ENCODE assay signal across 9 cellular contexts in the genomic region with DNA sequence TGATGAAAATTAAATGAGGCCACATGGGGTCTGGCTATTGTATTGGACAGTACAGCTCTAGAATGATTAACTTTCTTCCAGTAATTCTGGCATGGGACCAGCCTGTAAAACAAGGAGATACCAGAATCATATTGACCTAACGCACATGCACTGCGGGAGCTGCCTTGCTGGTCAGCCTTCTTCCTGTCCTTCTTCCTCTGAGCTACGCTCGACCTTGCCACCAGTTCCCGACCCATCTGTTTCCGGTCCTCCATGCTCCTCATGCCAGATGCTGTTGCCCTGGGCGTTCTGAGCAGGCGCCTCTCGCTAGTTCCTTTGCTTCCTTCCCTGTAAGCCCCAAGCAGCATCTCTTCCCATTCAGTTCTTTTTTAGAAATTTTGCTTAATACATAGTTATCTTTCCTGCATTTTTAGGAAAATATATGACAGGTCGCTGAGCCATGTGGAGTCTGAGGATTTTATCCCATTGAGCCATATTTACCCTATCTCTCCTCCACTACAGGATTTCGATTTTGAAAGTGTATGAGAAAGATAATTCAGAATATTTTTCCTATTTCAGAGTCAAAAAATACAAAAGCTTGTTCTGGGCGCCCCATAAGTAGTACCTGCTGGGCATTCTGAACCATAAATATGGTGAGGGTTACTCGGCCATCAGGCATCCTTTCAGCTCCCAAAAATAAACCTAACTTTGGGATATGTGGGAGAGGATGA. TPM values are rescaled to one million over a fixed set of nuclear protein-coding genes. Genes with fewer than 3 reads are reported as not detected.
A peak's percentile ranks its signal among the peaks of the same experiment; 100 is the strongest.
DNase-seq lines count a peak whose midpoint lies in the region; ATAC-seq, FAIRE-seq and TF ChIP-seq lines count a peak whose summit lies in the region.
"Had no signal": no experiment of that assay in that cellular context is flagged by ENCODE, and none has a peak within 500 bp of the region (broad histone marks: within the 10 kb centered on the region; RNA-seq: fewer than 3 reads in every experiment).

No MANE protein-coding gene starts in this region.

- no peak overlapping the region for H4K8ac ChIP-seq in H9 (replicated peaks; ENCODE audit: insufficient read length, low read depth, low read length)

- H3K4me1 ChIP-seq in keratinocyte (ENCODE audit: control insufficient read depth, extremely low read depth, insufficient read depth, low read length) (peaks cover 19% of the 10 kb centered on the region), subcutaneous abdominal adipose tissue (ENCODE audit: control insufficient read depth in 5 of 5, insufficient read depth in 5 of 5, low read length in 5 of 5) (peaks cover 0 to 37% (median 29%) of the 10 kb centered on the region in 5 donors), H9 (ENCODE audit: insufficient read depth, low read length) (0 out of 2 replicates have a peak, but pooled peaks cover 9% of the 10 kb centered on the region)

- no peak overlapping the region for H3K14ac ChIP-seq in H9 (ENCODE audit: insufficient read depth, low read length)

- peak overlapping the region; percentile 31 for H3K27ac Mint-ChIP-seq in activated B cell treated with CpG ODN at 0.5 μM for 24 hours
- H3K27ac Mint-ChIP-seq in H9, result no peak overlapping the region

- H3K27me3 ChIP-seq in keratinocyte (ENCODE audit: control insufficient read depth, extremely low read depth, insufficient read depth, low read length) (no peaks in the 10 kb centered on the region), subcutaneous abdominal adipose tissue (ENCODE audit: control insufficient read depth in 5 of 5, insufficient read depth in 4 of 5, low read length in 5 of 5) (no peaks in the 10 kb centered on the region), H9 (ENCODE audit: insufficient read depth, low read length) (no peaks in the 10 kb centered on the region)

- H2BK15ac ChIP-seq in H9 (ENCODE audit: low read depth, low read length), result no peak overlapping the region

- ATAC-seq in activated B cell treated with CpG ODN at 0.5 μM for 24 hours (ENCODE audit: low read depth) (no peak), GM19452 (IDR thresholded peaks at IDR 0.05; ENCODE audit: unreplicated experiment) (no peak), HG02642 (IDR thresholded peaks at IDR 0.05; ENCODE audit: poor library complexity, unreplicated experiment) (no peak)

- no peak overlapping the region for H3T11ph ChIP-seq in H9 (ENCODE audit: low read length)

- POLR2A ChIA-PET in activated B cell treated with CpG ODN at 0.5 μM for 24 hours (lab: Charles Lee), result no interaction called here

- peak overlapping the region in 2 of 3 experiments; percentile 5 to 41 for H3K4me3 ChIP-seq in keratinocyte (ENCODE audit: control insufficient read depth in 2 of 3, extremely low read depth in 1 of 3, insufficient read depth in 2 of 3, low read depth in 1 of 3, low read length in 3 of 3)
- peak overlapping the region in 4 of 5 donors; percentile 10 to 41 (median 30) for H3K4me3 ChIP-seq in subcutaneous abdominal adipose tissue (ENCODE audit: low read depth in 1 of 5, low read length in 5 of 5)

- H4K91ac ChIP-seq in H9 (ENCODE audit: insufficient read length, low read depth, low read length), result no peak overlapping the region

- peak; percentile 74 for FAIRE-seq in keratinocyte (lab: Jason Lieb, UNC)

- TF ChIP-seq CTCF in activated B cell treated with CpG ODN at 0.5 μM for 24 hours (IDR thresholded peaks at IDR 0.05), result no peak
- no peak for TF ChIP-seq CTCF in keratinocyte (optimal IDR thresholded peaks at IDR 0.05 in 1 of 3, IDR thresholded peaks at IDR 0.05 in 1 of 3, conservative IDR thresholded peaks at IDR 0.05 in 1 of 3; ENCODE audit: extremely low read depth in 1 of 3, insufficient read depth in 2 of 3, low read length in 3 of 3)
- no peak for TF ChIP-seq CTCF in H9 (conservative IDR thresholded peaks at IDR 0.05)

- H4K20me1 ChIP-seq in keratinocyte (ENCODE audit: control insufficient read depth, extremely low read depth, insufficient read depth, low read length) (no peaks in the 10 kb centered on the region), H9 (ENCODE audit: control insufficient read depth, insufficient read depth, insufficient read length) (no peaks in the 10 kb centered on the region)

- H3K4me3 Mint-ChIP-seq in activated B cell treated with CpG ODN at 0.5 μM for 24 hours (peak overlapping the region; percentile 77), H9 (no peak overlapping the region)

- H3K9ac ChIP-seq in keratinocyte (ENCODE audit: control insufficient read depth, extremely low read depth, insufficient read depth, low read length) (peak overlapping the region; percentile 26), subcutaneous abdominal adipose tissue (ENCODE audit: low read length in 5 of 5) (no peak overlapping the region), H9 (ENCODE audit: extremely low read depth, insufficient read length, low read length) (no peak overlapping the region)

- no peak overlapping the region for H2BK12ac ChIP-seq in H9 (ENCODE audit: insufficient read length, low read depth, low read length)

- peak overlapping the region; percentile 28 for H3K27ac ChIP-seq in keratinocyte (ENCODE audit: control insufficient read depth, insufficient read depth, low read length)
- H3K27ac ChIP-seq in subcutaneous abdominal adipose tissue (ENCODE audit: low read depth, low read length), result peak overlapping the region; percentile 31
- H3K27ac ChIP-seq in H9 (ENCODE audit: insufficient read length, low read depth, low read length), result no peak overlapping the region

- no peak overlapping the region for H3K18ac ChIP-seq in H9 (ENCODE audit: insufficient read length, low read depth, low read length)

- peak overlapping the region; percentile 80 for H3K4me2 ChIP-seq in keratinocyte (ENCODE audit: control insufficient read depth, extremely low read depth, insufficient read depth, low read depth, low read length)
- no peak overlapping the region for H3K4me2 ChIP-seq in H9 (ENCODE audit: insufficient read depth, insufficient read length, low read length)

- H2BK20ac ChIP-seq in H9 (ENCODE audit: low read depth, low read length, poor library complexity, severe bottlenecking), result no peak overlapping the region

- no peak overlapping the region for H3K56ac ChIP-seq in H9 (ENCODE audit: insufficient read length, low read depth, low read length)

- H3K9me3 ChIP-seq in keratinocyte (ENCODE audit: control insufficient read depth, low read depth, low read length), result no peaks in the 10 kb centered on the region
- no peaks in the 10 kb centered on the region for H3K9me3 ChIP-seq in subcutaneous abdominal adipose tissue (ENCODE audit: control insufficient read depth in 5 of 5, low read length in 5 of 5)
- no peaks in the 10 kb centered on the region for H3K9me3 ChIP-seq in H9 (ENCODE audit: control insufficient read depth, low read depth, low read length)

- H3K9me3 Mint-ChIP-seq in activated B cell treated with CpG ODN at 0.5 μM for 24 hours (no peaks in the 10 kb centered on the region), H9 (no peaks in the 10 kb centered on the region)

- no peak overlapping the region for H3K23ac ChIP-seq in H9 (ENCODE audit: insufficient read length, low read depth, low read length)

- no peak overlapping the region for H2BK120ac ChIP-seq in H9 (ENCODE audit: low read depth, low read length, poor library complexity, severe bottlenecking)

- H3K23me2 ChIP-seq in H9 (ENCODE audit: insufficient read length, low read depth, low read length, poor library complexity, severe bottlenecking), result no peaks in the 10 kb centered on the region

- peaks cover 20% of the 10 kb centered on the region for H3K4me1 Mint-ChIP-seq in activated B cell treated with CpG ODN at 0.5 μM for 24 hours
- peaks cover 21 to 22% of the 10 kb centered on the region in 2 experiments for H3K4me1 Mint-ChIP-seq in H9

- no peak overlapping the region for H2AK5ac ChIP-seq in H9 (ENCODE audit: insufficient read length, low read length)

- no peaks in the 10 kb centered on the region for H3K9me1 ChIP-seq in keratinocyte (ENCODE audit: control insufficient read depth, extremely low read depth, insufficient read depth, low read length)

- intact Hi-C loops in activated B cell treated with CpG ODN at 0.5 μM for 24 hours (cut with micrococcal nuclease), result no loop called here

- peak overlapping the region; percentile 35 for H2AFZ ChIP-seq in keratinocyte (ENCODE audit: control insufficient read depth, low read length)
- no peak overlapping the region for H2AFZ ChIP-seq in H9 (ENCODE audit: low read length)

- H3K36me3 Mint-ChIP-seq in activated B cell treated with CpG ODN at 0.5 μM for 24 hours (ENCODE audit: low read depth) (no peaks in the 10 kb centered on the region), H9 (ENCODE audit: insufficient read depth in 1 of 3, low read depth in 3 of 3) (no peaks in the 10 kb centered on the region)

- no peaks in the 10 kb centered on the region for H3K79me1 ChIP-seq in H9 (ENCODE audit: insufficient read depth, low read depth, low read length, poor library complexity, severe bottlenecking)

- CTCF ChIA-PET in activated B cell treated with CpG ODN at 0.5 μM for 24 hours (lab: Charles Lee), result no interaction called here

- H3K27me3 Mint-ChIP-seq in activated B cell treated with CpG ODN at 0.5 μM for 24 hours (peaks cover 5% of the 10 kb centered on the region), H9 (ENCODE audit: low read depth) (no peaks in the 10 kb centered on the region)

- H4K5ac ChIP-seq in H9 (ENCODE audit: insufficient read length, low read depth, low read length), result no peak overlapping the region

- no peak overlapping the region for H3K4ac ChIP-seq in H9 (ENCODE audit: low read depth, low read length)

- dilution Hi-C loops in keratinocyte (cut with MboI; ENCODE audit: extremely low pct_ligation_motif_present, low sequenced_read_pairs), result no loop called here

- WGBS in H9 (ENCODE audit: extremely low coverage, insufficient read length, low lambda C conversion rate), result no CpG with 5 or more reads among the region's 13 CpGs

- no peak overlapping the region for H2BK5ac ChIP-seq in H9 (ENCODE audit: insufficient read length, low read length)

- no peaks in the 10 kb centered on the region for H3K36me3 ChIP-seq in keratinocyte (ENCODE audit: control insufficient read depth in 2 of 2, extremely low read depth in 1 of 2, insufficient read depth in 2 of 2, low read length in 2 of 2)
- no peaks in the 10 kb centered on the region for H3K36me3 ChIP-seq in subcutaneous abdominal adipose tissue (ENCODE audit: control insufficient read depth in 5 of 5, insufficient read depth in 5 of 5, low read length in 5 of 5)

- H3K79me2 ChIP-seq in keratinocyte (ENCODE audit: control insufficient read depth, insufficient read depth, low read length) (no peaks in the 10 kb centered on the region), H9 (ENCODE audit: insufficient read depth, low read length) (no peaks in the 10 kb centered on the region)

- DNase-seq in NCI-H1694 (lab: John Stamatoyannopoulos, UW) (peak; percentile 17), NCI-H1694 treated with DMSO at 0.1 percent for 48 hours (lab: John Stamatoyannopoulos, UW) (no peak), activated B cell treated with CpG ODN at 0.5 μM for 24 hours (no peak), keratinocyte (ENCODE audit: low read depth, low spot score) (no peak), H9 (no peak)
- DNase-seq: T-helper 1 cell had no signal

RNA-seq across cellular contexts. Expression of a gene that starts 38.6 kb away (rescaled TPM):
- total RNA-seq in activated B cell treated with CpG ODN at 0.5 μM for 24 hours (not detected in 2 replicates), H9 (2021) (2.5 and 2.7 TPM in 2 replicates)
- polyA plus RNA-seq in keratinocyte, result 1.1 to 1.8 TPM (median 1.2 TPM) in 3 replicates
- polyA plus RNA-seq in keratinocyte (2011; ENCODE audit: low read depth), result 1.4 TPM
- polyA plus RNA-seq in keratinocyte (2011; cell fraction: cytosol; rRNA removed), result 0.38 and 0.69 TPM in 2 replicates
- 2.0 and 2.8 TPM in 2 replicates for polyA plus RNA-seq in keratinocyte (2011; cell fraction: nucleus; rRNA removed)
- 0.41 and 0.86 TPM in 2 replicates for polyA plus RNA-seq in keratinocyte (2012; ENCODE audit: low replicate concordance)
- polyA minus RNA-seq in keratinocyte, result 1.9 to 3.1 TPM (median 2.2 TPM) in 3 replicates
- polyA minus RNA-seq in keratinocyte (2011; cell fraction: cytosol; rRNA and poly(A)+ RNA removed), result 0.58 TPM
- 2.5 and 3.3 TPM in 2 replicates for polyA minus RNA-seq in keratinocyte (2011; cell fraction: nucleus; rRNA and poly(A)+ RNA removed)
